Comparison of ENCODE assay signal across 8 cellular contexts in genomic region chr1:12549460-12550349, GRCh38.
DNase-seq lines count a peak whose midpoint lies in the region; ATAC-seq and TF ChIP-seq lines count a peak whose summit lies in the region.

No MANE protein-coding gene starts in this region.

- POLR2A ChIA-PET in naive thymus-derived CD8-positive, alpha-beta T cell (lab: Charles Lee) = interaction anchor here (0.5 kb wide), 1 partner anchor 68 kb away, joined by 3 read pairs; no protein-coding TSS in a partner anchor

- no peak overlapping the region for H3K4me3 Mint-ChIP-seq in naive thymus-derived CD8-positive, alpha-beta T cell

- H3K27ac ChIP-seq in coronary artery (peak overlapping the region; percentile 53 to 92), muscle layer of colon (ENCODE audit: low read depth, low read length) (peak overlapping the region; percentile 91)

- H3K9me3 Mint-ChIP-seq in naive thymus-derived CD8-positive, alpha-beta T cell = no peaks in the 10 kb centered on the region

- H3K4me1 ChIP-seq in muscle layer of colon (ENCODE audit: insufficient read depth, low read length) = peaks cover 35% of the 10 kb centered on the region

- H3K36me3 Mint-ChIP-seq in naive thymus-derived CD8-positive, alpha-beta T cell = no peaks in the 10 kb centered on the region

- no peaks in the 10 kb centered on the region for H3K9me3 ChIP-seq in muscle layer of colon (ENCODE audit: low read length)

- no peak for TF ChIP-seq CTCF in coronary artery (IDR thresholded peaks at IDR 0.05)

- H3K4me3 ChIP-seq in coronary artery (peak overlapping the region; percentile 19), muscle layer of colon (ENCODE audit: low read depth in 1 of 2, low read length in 2 of 2) (no peak overlapping the region)

- H3K27me3 Mint-ChIP-seq in naive thymus-derived CD8-positive, alpha-beta T cell = peaks cover 0 to 2% (median 0%) of the 10 kb centered on the region in 5 donors

- no peak for ATAC-seq in GM19455 (IDR thresholded peaks at IDR 0.05; ENCODE audit: unreplicated experiment)
- no peak for ATAC-seq in naive thymus-derived CD8-positive, alpha-beta T cell

- H3K27me3 ChIP-seq in muscle layer of colon (ENCODE audit: control insufficient read depth in 1 of 2, insufficient read depth in 2 of 2, low read length in 2 of 2) = no peaks in the 10 kb centered on the region

- H3K4me1 Mint-ChIP-seq in naive thymus-derived CD8-positive, alpha-beta T cell = peaks cover 0 to 4% (median 2%) of the 10 kb centered on the region in 4 donors

- H3K36me3 ChIP-seq in muscle layer of colon (ENCODE audit: insufficient read depth, low read length) = no peaks in the 10 kb centered on the region

- H3K9ac ChIP-seq in muscle layer of colon (ENCODE audit: low read length) = no peak overlapping the region

- H3K27ac Mint-ChIP-seq in naive thymus-derived CD8-positive, alpha-beta T cell = peak overlapping the region in 3 of 10 donors; percentile 16 to 52 (median 17)

- DNase-seq in ELF-1 (ENCODE audit: low read depth, low spot score) = peak; percentile 53
- peak; percentile 85 for DNase-seq in NCI-H2196 treated with DMSO at 0.1 percent for 48 hours (lab: John Stamatoyannopoulos, UW; ENCODE audit: unreplicated experiment)
- DNase-seq in coronary artery (ENCODE audit: low spot score) = peak; percentile 88
- no peak for DNase-seq in NCI-H128 (lab: John Stamatoyannopoulos, UW; ENCODE audit: unreplicated experiment)
- no peak for DNase-seq in GM19238 (ENCODE audit: insufficient read length, low spot score)
- no peak for DNase-seq in naive thymus-derived CD8-positive, alpha-beta T cell

Comparison
In these comparisons a context has a peak if more than half of its experiments do, and no peak if none do; other contexts are left out.
1. DNase-seq: peak in ELF-1 (single experiment), NCI-H2196 treated with DMSO at 0.1 percent for 48 hours (single experiment) and coronary artery (single experiment); none in NCI-H128 (single experiment), GM19238 (single experiment) and naive thymus-derived CD8-positive, alpha-beta T cell (0 of 10).